ENCODE assay signal across 32 cellular contexts in genomic region chr3:189117087-189117486, GRCh38.
"Had no signal": no experiment of that assay in that cellular context is flagged by ENCODE, and none has a peak within 500 bp of the region (broad histone marks: within the 10 kb centered on the region; RNA-seq: fewer than 3 reads in every experiment).

No MANE protein-coding gene starts in this region.

- H3K4me1 ChIP-seq: body of pancreas, breast epithelium had no signal

- DNase-seq: activated B cell treated with CpG ODN at 0.5 μM for 24 hours; activated CD4-positive, alpha-beta memory T cell treated with anti-CD3 and anti-CD28 coated beads for 36 hours; activated CD4-positive, alpha-beta T cell treated with anti-CD3 and anti-CD28 coated beads for 4 hours; activated CD4-positive, alpha-beta T cell treated with anti-CD3 and anti-CD28 coated beads, Interleukin-2, amount 10 ng/mL, durations not matched to agents 24 days and 14 days; activated CD4-positive, alpha-beta T cell treated with anti-CD3 and anti-CD28 coated beads, Interleukin-2, amount 50 U/mL, for 1 hour; activated CD4-positive, alpha-beta T cell treated with anti-CD3 and anti-CD28 coated beads, Interleukin-2, amount 50 U/mL, for 4 hours; activated CD4-positive, CD25-positive, alpha-beta regulatory T cell treated with anti-CD3 and anti-CD28 coated beads, Interleukin-2, amount 50 U/mL, for 72 hours; activated CD8-positive, alpha-beta memory T cell treated with anti-CD3 and anti-CD28 coated beads, Interleukin-2, amount 50 U/mL, for 4 hours; activated CD8-positive, alpha-beta T cell treated with anti-CD3 and anti-CD28 coated beads for 36 hours; activated effector memory CD4-positive, alpha-beta T cell treated with anti-CD3 and anti-CD28 coated beads, Interleukin-2, amount 50 U/mL, for 16 hours; activated gamma-delta T cell treated with Interleukin-2 at 50 U/mL for 16 hours; activated naive CD4-positive, alpha-beta T cell; activated naive CD4-positive, alpha-beta T cell treated with anti-CD3 and anti-CD28 coated beads for 36 hours; activated naive CD4-positive, alpha-beta T cell treated with anti-CD3 and anti-CD28 coated beads, Interleukin-2, amount 50 U/mL, for 16 hours; activated naive CD8-positive, alpha-beta T cell treated with anti-CD3 and anti-CD28 coated beads for 36 hours; activated T-cell treated with anti-CD3 and anti-CD28 coated beads for 4 hours; activated T-cell treated with anti-CD3 and anti-CD28 coated beads, Interleukin-2, amount 50 U/mL, for 1 hour; activated T-cell treated with anti-CD3 and anti-CD28 coated beads, Interleukin-2, amount 50 U/mL, for 4 hours; activated T-cell treated with anti-CD3 and anti-CD28 coated beads, Interleukin-2, amount 50 U/mL, for 72 hours; adrenal gland; amniotic stem cell; aorta; body of pancreas; brain microvascular endothelial cell; central memory CD4-positive, alpha-beta T cell; T-helper 1 cell; T-helper 2 cell; T-helper 9 cell had no signal

- H3K27ac ChIP-seq: adrenal gland, body of pancreas, brain microvascular endothelial cell, breast epithelium, VCaP had no signal

- H3K9me3 ChIP-seq: adrenal gland, body of pancreas had no signal

- ATAC-seq: activated CD8-positive, alpha-beta T cell treated with anti-CD3 and anti-CD28 coated beads for 36 hours; activated naive CD4-positive, alpha-beta T cell treated with anti-CD3 and anti-CD28 coated beads, Interleukin-2, amount 50 U/mL, for 72 hours; activated T-cell treated with anti-CD3 and anti-CD28 coated beads, Interleukin-2, amount 50 U/mL, for 4 hours; activated T-cell treated with anti-CD3 and anti-CD28 coated beads, Interleukin-2, amount 50 U/mL, for 72 hours; activated T-helper 17 cell treated with anti-CD3 and anti-CD28 coated beads, Interleukin-2, amount 50 U/mL, for 72 hours; body of pancreas had no signal

- H3K27me3 ChIP-seq: adrenal gland, body of pancreas, brain microvascular endothelial cell, breast epithelium had no signal

- H3K36me3 ChIP-seq: adrenal gland, brain microvascular endothelial cell, breast epithelium had no signal

- H3K4me3 ChIP-seq: adrenal gland, body of pancreas, breast epithelium had no signal
